Comparison of ENCODE assay signal across 18 cellular contexts in genomic region chr1:1062364-1063163, GRCh38. TPM values are rescaled to one million over a fixed set of nuclear protein-coding genes. Genes with fewer than 3 reads are reported as not detected.
DNase-seq lines count a peak whose midpoint lies in the region; ATAC-seq and TF ChIP-seq lines count a peak whose summit lies in the region.
"Had no signal": no experiment of that assay in that cellular context is flagged by ENCODE, and none has a peak within 500 bp of the region (broad histone marks: within the 10 kb centered on the region; RNA-seq: fewer than 3 reads in every experiment).

No MANE protein-coding gene starts in this region.

- H3K4me2 ChIP-seq in IMR-90 (ENCODE audit: low read depth, low read length) (no peak overlapping the region), hepatocyte (no peak overlapping the region)

- H3K4me3 ChIP-seq in CD8-positive, alpha-beta memory T cell (ENCODE audit: low read length): no peak overlapping the region
- H3K4me3 ChIP-seq in IMR-90 (ENCODE audit: insufficient read depth, low read depth, low read length) (no peak overlapping the region), hepatocyte (no peak overlapping the region), right cardiac atrium (ENCODE audit: low read length) (no peak overlapping the region)
- H3K4me3 ChIP-seq: Peyer's patch had no signal

- 0 out of 2 replicates have a peak, but pooled peaks cover 4% of the 10 kb centered on the region for H3K9me1 ChIP-seq in IMR-90 (ENCODE audit: insufficient read depth, low read length)

- H3K23ac ChIP-seq in IMR-90 (ENCODE audit: low read depth, low read length): no peak overlapping the region

- no peaks in the 10 kb centered on the region for H3K9me3 ChIP-seq in CD8-positive, alpha-beta memory T cell (ENCODE audit: low read length)
- H3K9me3 ChIP-seq in IMR-90 (ENCODE audit: control insufficient read depth, insufficient read depth, low read length) (no peaks in the 10 kb centered on the region), hepatocyte (ENCODE audit: low read depth) (no peaks in the 10 kb centered on the region), right cardiac atrium (ENCODE audit: control insufficient read depth, low read length) (no peaks in the 10 kb centered on the region)
- H3K9me3 ChIP-seq: Caco-2 had no signal

- peaks cover 23% of the 10 kb centered on the region for H3K4me1 ChIP-seq in CD8-positive, alpha-beta memory T cell (ENCODE audit: insufficient read depth, low read length)
- H3K4me1 ChIP-seq in IMR-90 (ENCODE audit: control insufficient read depth, insufficient read depth, low read length): peaks cover 13% of the 10 kb centered on the region
- H3K4me1 ChIP-seq in hepatocyte (ENCODE audit: insufficient read depth): peaks cover 24% of the 10 kb centered on the region
- no peaks in the 10 kb centered on the region for H3K4me1 ChIP-seq in right cardiac atrium (ENCODE audit: control insufficient read depth, insufficient read depth, low read length)
- H3K4me1 ChIP-seq: foreskin keratinocyte had no signal

- no peak overlapping the region for H3K9ac ChIP-seq in IMR-90 (ENCODE audit: low read depth, low read length)

- no peak overlapping the region for H3K18ac ChIP-seq in IMR-90 (ENCODE audit: low read depth, low read length)

- no TSS peak for BruUV-seq in IMR-90 (replicated peaks; lab: Mats Ljungman, UMichigan)

- TF ChIP-seq CTCF in IMR-90 (conservative IDR thresholded peaks at IDR 0.05; ENCODE audit: low read depth, low read length) (no peak), hepatocyte (IDR thresholded peaks at IDR 0.05; ENCODE audit: poor library complexity) (no peak)

- H3K4me1 Mint-ChIP-seq in CD8-positive, alpha-beta memory T cell: peaks cover 0 to 24% (median 4%) of the 10 kb centered on the region in 3 donors
- no peaks in the 10 kb centered on the region for H3K4me1 Mint-ChIP-seq in activated T-helper 17 cell treated with anti-CD3 and anti-CD28 coated beads, Interleukin-2, amount 50 U/mL, for 72 hours

- H2AFZ ChIP-seq in IMR-90 (replicated peaks; ENCODE audit: low read length, poor library complexity): peak overlapping the region; percentile 65
- no peak overlapping the region for H2AFZ ChIP-seq in hepatocyte

- no peaks in the 10 kb centered on the region for H3K9me3 Mint-ChIP-seq in CD8-positive, alpha-beta memory T cell
- no peaks in the 10 kb centered on the region for H3K9me3 Mint-ChIP-seq in activated T-helper 17 cell treated with anti-CD3 and anti-CD28 coated beads, Interleukin-2, amount 50 U/mL, for 72 hours

- peak overlapping the region; percentile 96 for H2AK9ac ChIP-seq in IMR-90 (replicated peaks; ENCODE audit: low read depth, low read length, poor library complexity)

- CTCF ChIA-PET in CD8-positive, alpha-beta memory T cell (lab: Charles Lee): interaction anchor here (2.1 to 4.7 kb wide), 3 partner anchors 45 to 79 kb away, joined by 10 to 63 read pairs (median 18); partner anchors contain the start of genes ISG15 and PERM1
- CTCF ChIA-PET in IMR-90 (lab: Yijun Ruan, JAX): interaction anchor here (2.3 kb wide), 1 partner anchor 78 kb away, joined by 9 read pairs; no protein-coding TSS in a partner anchor

- no peaks in the 10 kb centered on the region for H3K36me3 ChIP-seq in CD8-positive, alpha-beta memory T cell (ENCODE audit: insufficient read depth, low read length)
- H3K36me3 ChIP-seq in IMR-90 (ENCODE audit: control insufficient read depth, insufficient read depth, low read length) (no peaks in the 10 kb centered on the region), hepatocyte (replicated peaks; ENCODE audit: insufficient read depth, low read depth) (no peaks in the 10 kb centered on the region)
- H3K36me3 ChIP-seq: Peyer's patch had no signal

- H3K79me1 ChIP-seq in IMR-90 (ENCODE audit: low read depth in 1 of 2, low read length in 2 of 2): 0 out of 4 replicates have a peak, but pooled peaks cover 0 to 4% of the 10 kb centered on the region in 2 experiments

- H3K27ac Mint-ChIP-seq in CD8-positive, alpha-beta memory T cell: peak overlapping the region in 1 of 8 donors; percentile 63
- peak overlapping the region; percentile 75 for H3K27ac Mint-ChIP-seq in activated T-helper 17 cell treated with anti-CD3 and anti-CD28 coated beads, Interleukin-2, amount 50 U/mL, for 72 hours

- H3K9me2 ChIP-seq in hepatocyte (replicated peaks; ENCODE audit: insufficient read depth): no peaks in the 10 kb centered on the region

- peak overlapping the region; percentile 43; the same call in 1 of the 2 replicates for H2BK20ac ChIP-seq in IMR-90 (ENCODE audit: low read depth, low read length)

- H4K5ac ChIP-seq in IMR-90 (ENCODE audit: low read depth, low read length): no peak overlapping the region

- no peak for TF ChIP-seq POLR2A in IMR-90 (IDR thresholded peaks at IDR 0.05; ENCODE audit: low read depth, low read length)

- no peak overlapping the region for H3K14ac ChIP-seq in IMR-90 (replicated peaks; ENCODE audit: low read depth, low read length)

- no peak for ATAC-seq in IMR-90 (ENCODE audit: low read depth)
- no peak for ATAC-seq in activated T-helper 17 cell treated with anti-CD3 and anti-CD28 coated beads, Interleukin-2, amount 50 U/mL, for 72 hours (replicated peaks)
- no peak for ATAC-seq in right cardiac atrium
- no peak for ATAC-seq in HG02623 (IDR thresholded peaks at IDR 0.05; ENCODE audit: unreplicated experiment)
- ATAC-seq: foreskin keratinocyte had no signal

- intact Hi-C loops in IMR-90 (cut with micrococcal nuclease) (loop anchor here (1.0 kb wide), 1 partner anchor 78 kb away; no protein-coding TSS in a partner anchor), right cardiac atrium (cut with DNase I) (loop anchor here (5.0 kb wide), 2 partner anchors 75 to 80 kb away; partner anchors contain the start of gene PERM1 (in 1 of the 4))

- H3K36me3 Mint-ChIP-seq in CD8-positive, alpha-beta memory T cell: no peaks in the 10 kb centered on the region
- H3K36me3 Mint-ChIP-seq in activated T-helper 17 cell treated with anti-CD3 and anti-CD28 coated beads, Interleukin-2, amount 50 U/mL, for 72 hours (ENCODE audit: low read depth): peaks cover 55% of the 10 kb centered on the region

- no peaks in the 10 kb centered on the region for H3K79me2 ChIP-seq in hepatocyte

- no peak overlapping the region for H2BK120ac ChIP-seq in IMR-90 (ENCODE audit: low read depth, low read length)

- H3K56ac ChIP-seq in IMR-90 (ENCODE audit: extremely low read depth, insufficient read depth, low read length): no peak overlapping the region

- dilution Hi-C loops in IMR-90 (cut with HindIII; ENCODE audit: low sequenced_read_pairs, unreplicated experiment): no loop called here

- WGBS in IMR-90 (ENCODE audit: extremely low coverage in 2 of 2, insufficient read length in 1 of 2), 2 experiments: 48% methylated on average over 11 of the region's 29 CpGs; no CpG with 5 or more reads in 1 of the 2 experiments
- 68% methylated on average over 18 of the region's 29 CpGs for WGBS in hepatocyte (ENCODE audit: low lambda C conversion rate, missing lambda C conversion rate)
- 20% methylated on average over 29 of the region's 29 CpGs for WGBS in right cardiac atrium

- H3K27me3 Mint-ChIP-seq in CD8-positive, alpha-beta memory T cell: peaks cover 8 to 22% of the 10 kb centered on the region in 2 donors
- H3K27me3 Mint-ChIP-seq in activated T-helper 17 cell treated with anti-CD3 and anti-CD28 coated beads, Interleukin-2, amount 50 U/mL, for 72 hours: peaks cover 13% of the 10 kb centered on the region

- in situ Hi-C loops in IMR-90 (cut with MboI; ENCODE audit: low sequenced_read_pairs): no loop called here

- TF ChIP-seq RAD21 in IMR-90 (IDR thresholded peaks at IDR 0.05; ENCODE audit: low read length): no peak

- no peak overlapping the region for H2BK15ac ChIP-seq in IMR-90 (ENCODE audit: low read depth, low read length)

- peaks cover 21% of the 10 kb centered on the region for H3K27me3 ChIP-seq in CD8-positive, alpha-beta memory T cell (ENCODE audit: insufficient read depth, low read length, poor library complexity, severe bottlenecking)
- peaks cover 4% of the 10 kb centered on the region; the same call in 1 of the 2 replicates for H3K27me3 ChIP-seq in IMR-90 (ENCODE audit: control insufficient read depth, insufficient read depth, low read length)
- peaks cover 30% of the 10 kb centered on the region for H3K27me3 ChIP-seq in hepatocyte
- H3K27me3 ChIP-seq in right cardiac atrium (ENCODE audit: control insufficient read depth, insufficient read depth): no peaks in the 10 kb centered on the region

- DNase-seq in CD8-positive, alpha-beta memory T cell: no peak
- peak; percentile 18 for DNase-seq in IMR-90
- peak; percentile 46 for DNase-seq in hepatocyte (ENCODE audit: low spot score)
- DNase-seq in right cardiac atrium: no peak
- no peak for DNase-seq in foreskin melanocyte
- no peak for DNase-seq in NCI-H2227 (lab: John Stamatoyannopoulos, UW; ENCODE audit: unreplicated experiment)
- DNase-seq: activated CD8-positive, alpha-beta memory T cell treated with anti-CD3 and anti-CD28 coated beads for 24 hours; amygdala; Caco-2; dermis blood vessel endothelial cell; foreskin keratinocyte; HCEC 1CT; NCI-H1930; Peyer's patch; T-helper 9 cell had no signal

- peak overlapping the region; percentile 19; the same call in 1 of the 2 replicates for H3K4ac ChIP-seq in IMR-90 (ENCODE audit: low read depth, low read length)

- peak overlapping the region; percentile 24 for H3K27ac ChIP-seq in CD8-positive, alpha-beta memory T cell (ENCODE audit: low read depth, low read length)
- H3K27ac ChIP-seq in IMR-90 (ENCODE audit: insufficient read depth, low read length): no peak overlapping the region; the same call in 1 of the 2 replicates
- no peak overlapping the region for H3K27ac ChIP-seq in hepatocyte
- no peak overlapping the region for H3K27ac ChIP-seq in right cardiac atrium (ENCODE audit: low read length)
- H3K27ac ChIP-seq: Peyer's patch had no signal

- H4K91ac ChIP-seq in IMR-90 (ENCODE audit: insufficient read depth, low read depth, low read length): no peak overlapping the region; the same call in 1 of the 2 replicates

- no peak overlapping the region for H4K8ac ChIP-seq in IMR-90 (ENCODE audit: low read depth in 2 of 2, low read length in 2 of 2)

- H4K20me1 ChIP-seq in IMR-90 (ENCODE audit: insufficient read depth, low read length) (no peaks in the 10 kb centered on the region), hepatocyte (ENCODE audit: insufficient read depth, poor library complexity, severe bottlenecking) (no peaks in the 10 kb centered on the region)

- POLR2A ChIA-PET in CD8-positive, alpha-beta memory T cell (lab: Charles Lee): no interaction called here
- POLR2A ChIA-PET in IMR-90 (lab: Charles Lee; ENCODE audit: unreplicated experiment): no interaction called here

- no peak overlapping the region for H3K4me3 Mint-ChIP-seq in CD8-positive, alpha-beta memory T cell
- peak overlapping the region; percentile 80 for H3K4me3 Mint-ChIP-seq in activated T-helper 17 cell treated with anti-CD3 and anti-CD28 coated beads, Interleukin-2, amount 50 U/mL, for 72 hours

- peak overlapping the region; percentile 100 for H2AK5ac ChIP-seq in IMR-90 (ENCODE audit: low read depth, low read length)

- no peak overlapping the region for H2BK5ac ChIP-seq in IMR-90 (ENCODE audit: low read depth, low read length, poor library complexity, severe bottlenecking)

RNA-seq across cellular contexts. Expression of gene RNF223, which starts 11.5 kb away (rescaled TPM):
- not detected for total RNA-seq in CD8-positive, alpha-beta memory T cell
- not detected for polyA plus RNA-seq in CD8-positive, alpha-beta memory T cell
- total RNA-seq in IMR-90 (2012; rRNA removed): not detected in 2 replicates
- not detected in 2 replicates for polyA plus RNA-seq in IMR-90 (2012; rRNA removed)
- polyA plus RNA-seq in IMR-90 (2012; cell fraction: cytosol; rRNA removed): not detected in 2 replicates
- polyA plus RNA-seq in IMR-90 (2012; cell fraction: nucleus; rRNA removed; ENCODE audit: low replicate concordance): not detected in 2 replicates
- not detected for total RNA-seq in activated T-helper 17 cell treated with anti-CD3 and anti-CD28 coated beads, Interleukin-2, amount 50 U/mL, for 72 hours
- total RNA-seq in hepatocyte: 0.08 and 0.43 TPM in 2 replicates
- polyA plus RNA-seq in hepatocyte: 0.88 and 2.6 TPM in 2 replicates
- total RNA-seq in right cardiac atrium: not detected
- polyA plus RNA-seq in right cardiac atrium: not detected
- total RNA-seq: dermis blood vessel endothelial cell, lung microvascular endothelial cell had no signal

RNA-seq across cellular contexts. Expression of gene AGRN, which starts 42.6 kb away (rescaled TPM):
- total RNA-seq in CD8-positive, alpha-beta memory T cell: 1 to 10 TPM; 7.1 to 8.0 TPM
- polyA plus RNA-seq in CD8-positive, alpha-beta memory T cell: not detected
- total RNA-seq in IMR-90 (2012; rRNA removed) (8.1 and 11.4 TPM in 2 replicates), hepatocyte (51.8 and 81.8 TPM in 2 replicates), right cardiac atrium (10 to 100 TPM; 17.1 to 26.4 (median 21.4) TPM)
- polyA plus RNA-seq in IMR-90 (2012; rRNA removed) (115 and 124 TPM in 2 replicates), hepatocyte (53.3 and 61.2 TPM in 2 replicates), right cardiac atrium (12.0 TPM)
- 128 and 199 TPM in 2 replicates for polyA plus RNA-seq in IMR-90 (2012; cell fraction: cytosol; rRNA removed)
- polyA plus RNA-seq in IMR-90 (2012; cell fraction: nucleus; rRNA removed; ENCODE audit: low replicate concordance): 291 and 688 TPM in 2 replicates
- 10 to 100 TPM; 12.1 to 87.6 TPM for total RNA-seq in activated T-helper 17 cell treated with anti-CD3 and anti-CD28 coated beads, Interleukin-2, amount 50 U/mL, for 72 hours

RNA-seq across cellular contexts. Expression of gene ISG15, which starts 49.3 kb away (rescaled TPM):
- total RNA-seq in CD8-positive, alpha-beta memory T cell: 10 to 100 TPM; 16.9 to 20.4 TPM
- 250 TPM for polyA plus RNA-seq in CD8-positive, alpha-beta memory T cell
- 92.2 and 105 TPM in 2 replicates for total RNA-seq in IMR-90 (2012; rRNA removed)
- polyA plus RNA-seq in IMR-90 (2012; rRNA removed): 99.1 and 138 TPM in 2 replicates
- 153 and 262 TPM in 2 replicates for polyA plus RNA-seq in IMR-90 (2012; cell fraction: cytosol; rRNA removed)
- 50.0 and 115 TPM in 2 replicates for polyA plus RNA-seq in IMR-90 (2012; cell fraction: nucleus; rRNA removed; ENCODE audit: low replicate concordance)
- total RNA-seq in activated T-helper 17 cell treated with anti-CD3 and anti-CD28 coated beads, Interleukin-2, amount 50 U/mL, for 72 hours: 10 to 100 TPM; 13.5 to 36.5 TPM
- total RNA-seq in hepatocyte: 62.3 and 86.0 TPM in 2 replicates
- 88.5 and 89.6 TPM in 2 replicates for polyA plus RNA-seq in hepatocyte
- 10 to 100 TPM; 16.1 to 36.4 (median 21.6) TPM for total RNA-seq in right cardiac atrium
- polyA plus RNA-seq in right cardiac atrium: 65.5 TPM

RNA-seq across cellular contexts. Expression of gene C1orf159, which starts 53.3 kb away (rescaled TPM):
- total RNA-seq in CD8-positive, alpha-beta memory T cell: 10 to 100 TPM; 18.7 to 20.8 TPM
- polyA plus RNA-seq in CD8-positive, alpha-beta memory T cell: 7.9 TPM
- total RNA-seq in IMR-90 (2012; rRNA removed): 2.5 and 2.9 TPM in 2 replicates
- polyA plus RNA-seq in IMR-90 (2012; rRNA removed): 12.6 and 15.5 TPM in 2 replicates
- polyA plus RNA-seq in IMR-90 (2012; cell fraction: cytosol; rRNA removed): 8.0 and 11.2 TPM in 2 replicates
- polyA plus RNA-seq in IMR-90 (2012; cell fraction: nucleus; rRNA removed; ENCODE audit: low replicate concordance): 44.8 and 112 TPM in 2 replicates
- total RNA-seq in activated T-helper 17 cell treated with anti-CD3 and anti-CD28 coated beads, Interleukin-2, amount 50 U/mL, for 72 hours: 10 to 100 TPM; 15.7 to 18.8 TPM
- total RNA-seq in hepatocyte: 7.1 and 9.2 TPM in 2 replicates
- polyA plus RNA-seq in hepatocyte: 21.7 and 25.1 TPM in 2 replicates
- total RNA-seq in right cardiac atrium: 1 to 10 TPM; 4.9 to 5.6 (median 5.4) TPM
- 6.8 TPM for polyA plus RNA-seq in right cardiac atrium

Comparison
In these comparisons a context has a peak if more than half of its experiments do, and no peak if none do; other contexts are left out.
1. DNase-seq: peak in IMR-90 (single experiment) and hepatocyte (single experiment); none in CD8-positive, alpha-beta memory T cell (0 of 5), right cardiac atrium (0 of 3), foreskin melanocyte (single experiment) and NCI-H2227 (single experiment).